Comparison of ENCODE assay signal across 14 cellular contexts in genomic region chr6:150766201-150766997, GRCh38.
A peak's percentile ranks its signal among the peaks of the same experiment; 100 is the strongest.
DNase-seq lines count a peak whose midpoint lies in the region; ATAC-seq and TF ChIP-seq lines count a peak whose summit lies in the region.
"Had no signal": no experiment of that assay in that cellular context is flagged by ENCODE, and none has a peak within 500 bp of the region (broad histone marks: within the 10 kb centered on the region; RNA-seq: fewer than 3 reads in every experiment).

No MANE protein-coding gene starts in this region.

- ATAC-seq in left ventricle myocardium superior (peak; percentile 16), HG02884 (IDR thresholded peaks at IDR 0.05; ENCODE audit: unreplicated experiment) (no peak)
- ATAC-seq: K562, upper lobe of right lung had no signal

- CTCF ChIA-PET in OCI-LY7 (lab: Charles Lee; ENCODE audit: unreplicated experiment), result interaction anchor here (0.7 to 1.0 kb wide), 2 partner anchors 196 to 348 kb away, joined by 4 read pairs; no protein-coding TSS in a partner anchor

- DNase-seq in NCI-H82 (lab: John Stamatoyannopoulos, UW) (peak; percentile 3), NCI-H82 treated with DMSO at 0.1 percent for 48 hours (lab: John Stamatoyannopoulos, UW; ENCODE audit: unreplicated experiment) (no peak), OCI-LY7 (ENCODE audit: low spot score) (no peak), left ventricle myocardium superior (peak; percentile 63), iPS-NIHi11 (ENCODE audit: low spot score) (no peak)
- no peak for DNase-seq in stimulated activated CD4-positive, alpha-beta T cell treated with anti-CD3 and anti-CD28 coated beads, Interleukin-4, amount 100 ng/mL, for 1 hour
- DNase-seq: activated naive CD4-positive, alpha-beta T cell treated with anti-CD3 and anti-CD28 coated beads, Interleukin-2, amount 50 U/mL, for 16 hours; mesendoderm; NCI-H226; upper lobe of right lung had no signal

- POLR2A ChIA-PET in OCI-LY7 (lab: Charles Lee), result interaction anchor here (0.6 to 2.0 kb wide), 17 partner anchors 8 to 370 kb away, joined by 3 to 6 read pairs (median 3); partner anchors contain the start of gene PLEKHG1

- no peak overlapping the region for H3K4me3 ChIP-seq in OCI-LY7 (ENCODE audit: low read depth, low read length, poor library complexity, severe bottlenecking)
- no peak overlapping the region for H3K4me3 ChIP-seq in subcutaneous abdominal adipose tissue (ENCODE audit: low read depth in 1 of 5, low read length in 5 of 5)
- H3K4me3 ChIP-seq: esophagus muscularis mucosa, K562, upper lobe of right lung had no signal

- intact Hi-C loops in OCI-LY7 (cut with micrococcal nuclease; ENCODE audit: unreplicated experiment), result loop anchor here (5.0 kb wide), 1 partner anchor 79 kb away; no protein-coding TSS in a partner anchor
- intact Hi-C loops in left ventricle myocardium superior (cut with micrococcal nuclease), result no loop called here

- H3K27me3 ChIP-seq in subcutaneous abdominal adipose tissue (ENCODE audit: control insufficient read depth in 5 of 5, insufficient read depth in 4 of 5, low read length in 5 of 5), result no peaks in the 10 kb centered on the region
- H3K27me3 ChIP-seq: esophagus muscularis mucosa, upper lobe of right lung had no signal

- peaks cover 4% of the 10 kb centered on the region; the same call in 1 of the 2 replicates for H4K20me1 ChIP-seq in OCI-LY7 (ENCODE audit: insufficient read depth, low read length)

- no peaks in the 10 kb centered on the region for H3K79me2 ChIP-seq in OCI-LY7 (ENCODE audit: insufficient read depth, low read depth, low read length)

- H3K9me2 ChIP-seq in OCI-LY7 (ENCODE audit: insufficient read depth, low read length), result no peaks in the 10 kb centered on the region

- no TSS peak for BruUV-seq in OCI-LY7 (replicated peaks; lab: Mats Ljungman, UMichigan)

- no peaks in the 10 kb centered on the region for H3K9me3 ChIP-seq in OCI-LY7 (ENCODE audit: low read length)
- H3K9me3 ChIP-seq in subcutaneous abdominal adipose tissue (ENCODE audit: control insufficient read depth in 5 of 5, low read length in 5 of 5), result no peaks in the 10 kb centered on the region
- H3K9me3 ChIP-seq: esophagus muscularis mucosa, upper lobe of right lung had no signal

- H3K27ac ChIP-seq in OCI-LY7 (ENCODE audit: low read depth, low read length, poor library complexity, severe bottlenecking) (peak overlapping the region; percentile 58), subcutaneous abdominal adipose tissue (ENCODE audit: low read depth, low read length) (peak overlapping the region; percentile 8)
- H3K27ac ChIP-seq: upper lobe of right lung had no signal

- H3K36me3 ChIP-seq in OCI-LY7 (ENCODE audit: insufficient read depth, low read length), result no peaks in the 10 kb centered on the region
- H3K36me3 ChIP-seq in subcutaneous abdominal adipose tissue (ENCODE audit: control insufficient read depth in 5 of 5, insufficient read depth in 5 of 5, low read length in 5 of 5), result peaks cover 0 to 9% (median 0%) of the 10 kb centered on the region in 5 donors
- H3K36me3 ChIP-seq: esophagus muscularis mucosa, upper lobe of right lung had no signal

- H3K4me2 ChIP-seq in OCI-LY7 (ENCODE audit: low read length), result peak overlapping the region; percentile 92

- H3K4me1 ChIP-seq in OCI-LY7 (ENCODE audit: insufficient read depth, low read length, poor library complexity, severe bottlenecking) (peaks cover 45% of the 10 kb centered on the region), subcutaneous abdominal adipose tissue (ENCODE audit: control insufficient read depth in 5 of 5, insufficient read depth in 5 of 5, low read length in 5 of 5) (peaks cover 3 to 39% (median 24%) of the 10 kb centered on the region in 5 donors)

- no peak for TF ChIP-seq CTCF in OCI-LY7 (conservative IDR thresholded peaks at IDR 0.05; ENCODE audit: low read length)

- peak overlapping the region in 1 of 5 donors; percentile 4 for H3K9ac ChIP-seq in subcutaneous abdominal adipose tissue (ENCODE audit: low read length in 5 of 5)

- H2AFZ ChIP-seq in OCI-LY7 (ENCODE audit: low read length), result no peak overlapping the region

Comparison
In these comparisons a context has a peak if more than half of its experiments do, and no peak if none do; other contexts are left out.
1. DNase-seq: peak in NCI-H82 (single experiment) and left ventricle myocardium superior (single experiment); none in NCI-H82 treated with DMSO at 0.1 percent for 48 hours (single experiment), OCI-LY7 (single experiment), stimulated activated CD4-positive, alpha-beta T cell treated with anti-CD3 and anti-CD28 coated beads, Interleukin-4, amount 100 ng/mL, for 1 hour (single experiment) and iPS-NIHi11 (single experiment).